In the genomic region with DNA sequence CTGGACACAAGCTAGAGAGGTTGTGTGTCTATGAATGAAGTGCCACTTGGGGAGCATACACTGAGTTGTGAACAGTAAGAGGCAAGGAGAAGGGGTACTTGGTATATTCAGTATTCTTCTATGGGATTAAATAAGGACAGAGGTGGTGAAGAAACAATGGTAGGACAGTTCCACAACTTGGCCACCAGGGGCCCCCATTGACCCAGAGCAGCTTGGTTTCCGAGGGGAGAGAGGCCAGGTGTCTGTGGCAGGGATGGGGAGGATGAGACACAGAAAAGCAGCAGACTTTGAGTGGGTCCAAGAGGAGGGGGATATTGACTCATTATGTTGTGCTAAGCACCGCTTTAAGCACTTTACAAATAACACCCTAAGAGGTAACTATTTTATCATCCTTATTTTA, we compare ENCODE assay signal across 13 cellular contexts.
A peak's percentile ranks its signal among the peaks of the same experiment; 100 is the strongest.
DNase-seq lines count a peak whose midpoint lies in the region; TF ChIP-seq lines count a peak whose summit lies in the region.
"Had no signal": no experiment of that assay in that cellular context is flagged by ENCODE, and none has a peak within 500 bp of the region (broad histone marks: within the 10 kb centered on the region; RNA-seq: fewer than 3 reads in every experiment).

No MANE protein-coding gene starts in this region.

- H3K4me1 Mint-ChIP-seq in MCF 10A (ENCODE audit: insufficient read depth, unreplicated experiment) (no peaks in the 10 kb centered on the region), chondrocyte (ENCODE audit: low read depth) (no peaks in the 10 kb centered on the region)
- H3K4me1 Mint-ChIP-seq: CD8-positive, alpha-beta memory T cell had no signal

- H3K27ac ChIP-seq in breast epithelium (no peak overlapping the region), GM23248 (no peak overlapping the region)
- H3K27ac ChIP-seq: epithelial cell of prostate had no signal

- no peaks in the 10 kb centered on the region for H3K79me2 ChIP-seq in GM23248 (ENCODE audit: insufficient read depth)

- H3K4me3 ChIP-seq in breast epithelium (no peak overlapping the region), GM23248 (no peak overlapping the region)

- H3K27ac Mint-ChIP-seq in MCF 10A (ENCODE audit: low read depth, unreplicated experiment) (no peak overlapping the region), chondrocyte (ENCODE audit: unreplicated experiment) (no peak overlapping the region)
- H3K27ac Mint-ChIP-seq: CD8-positive, alpha-beta memory T cell had no signal

- intact Hi-C loops in MCF 10A (cut with micrococcal nuclease) (no loop called here), breast epithelium (cut with DNase I; ENCODE audit: low total_unique reads) (no loop called here)

- TF ChIP-seq POLR2A in breast epithelium (IDR thresholded peaks at IDR 0.05), result no peak

- no peak overlapping the region for H3K9ac ChIP-seq in GM23248

- no peak overlapping the region for H2AFZ ChIP-seq in GM23248

- no peaks in the 10 kb centered on the region for H3K9me2 ChIP-seq in GM23248 (ENCODE audit: insufficient read depth)

- CTCF ChIA-PET in MCF 10A (lab: Yijun Ruan, JAX), result no interaction called here

- H3K27me3 Mint-ChIP-seq in MCF 10A (ENCODE audit: insufficient read depth, unreplicated experiment), result peaks cover 12% of the 10 kb centered on the region
- peaks cover 31% of the 10 kb centered on the region for H3K27me3 Mint-ChIP-seq in chondrocyte (ENCODE audit: low read depth)

- POLR2A ChIA-PET in MCF 10A (lab: Yijun Ruan, JAX), result no interaction called here

- WGBS in GM23248 (ENCODE audit: low coverage in 1 of 2, low lambda C conversion rate in 2 of 2, missing lambda C conversion rate in 2 of 2), 2 experiments, result 44 to 54% methylated on average over 2 of the region's 2 CpGs

- TF ChIP-seq CTCF in MCF 10A (IDR thresholded peaks at IDR 0.05; ENCODE audit: unreplicated experiment) (peak; percentile 36), breast epithelium (IDR thresholded peaks at IDR 0.05) (no peak), LNCAP (IDR thresholded peaks at IDR 0.05) (peak; percentile 32; the same call in 1 of the 2 replicates), chondrocyte (IDR thresholded peaks at IDR 0.05) (peak; percentile 58)

- peaks cover 0 to 4% of the 10 kb centered on the region in 2 donors for H3K27me3 ChIP-seq in breast epithelium
- no peaks in the 10 kb centered on the region; the same call in 1 of the 2 replicates for H3K27me3 ChIP-seq in GM23248 (replicated peaks; ENCODE audit: insufficient read depth)

- DNase-seq in MCF 10A (ENCODE audit: unreplicated experiment) (no peak), breast epithelium (ENCODE audit: low spot score in 2 of 2) (no peak), chondrocyte (ENCODE audit: low spot score) (no peak), GM23248 (no peak), cerebellar nuclear complex (lab: John Stamatoyannopoulos, UW) (no peak), AG08395 (ENCODE audit: low spot score) (no peak)
- DNase-seq in stimulated activated CD8-positive, alpha-beta memory T cell treated with anti-CD3 and anti-CD28 coated beads, Interleukin-4, amount 100 ng/mL, for 48 hours, result peak; percentile 44
- DNase-seq: CD8-positive, alpha-beta memory T cell; kidney; NCI-H146; stimulated activated CD4-positive, alpha-beta T cell treated with anti-CD3 and anti-CD28 coated beads, Interleukin-4, amount 100 ng/mL, for 4 hours had no signal

- H3F3A ChIP-seq in GM23248 (ENCODE audit: insufficient read depth), result no peaks in the 10 kb centered on the region

- no peaks in the 10 kb centered on the region for H4K20me1 ChIP-seq in GM23248 (ENCODE audit: insufficient read depth)

- H3K9me3 ChIP-seq in breast epithelium, result peaks cover 0 to 11% of the 10 kb centered on the region in 2 donors
- H3K9me3 ChIP-seq in GM23248 (ENCODE audit: low read depth), result no peaks in the 10 kb centered on the region

- no peaks in the 10 kb centered on the region for H3K36me3 ChIP-seq in breast epithelium
- H3K36me3 ChIP-seq in GM23248 (ENCODE audit: low read depth), result no peaks in the 10 kb centered on the region

- no peaks in the 10 kb centered on the region for H3K36me3 Mint-ChIP-seq in MCF 10A (ENCODE audit: insufficient read depth, unreplicated experiment)
- H3K36me3 Mint-ChIP-seq in chondrocyte (ENCODE audit: low read depth), result peaks cover 4% of the 10 kb centered on the region

- H3K4me2 ChIP-seq in GM23248 (ENCODE audit: unreplicated experiment), result no peak overlapping the region

- H3K4me1 ChIP-seq in breast epithelium (no peaks in the 10 kb centered on the region), GM23248 (ENCODE audit: insufficient read depth) (no peaks in the 10 kb centered on the region)

- H3K9me3 Mint-ChIP-seq in MCF 10A (ENCODE audit: unreplicated experiment) (no peaks in the 10 kb centered on the region), chondrocyte (ENCODE audit: low read depth) (peaks cover 10% of the 10 kb centered on the region)

- BruUV-seq in MCF 10A (replicated peaks; lab: Mats Ljungman, UMichigan), result no TSS peak

- in situ Hi-C loops in GM23248 (cut with MboI), result no loop called here

- H3K4me3 Mint-ChIP-seq in MCF 10A (ENCODE audit: unreplicated experiment), result no peak overlapping the region
- no peak overlapping the region for H3K4me3 Mint-ChIP-seq in chondrocyte (ENCODE audit: unreplicated experiment)
- H3K4me3 Mint-ChIP-seq: CD8-positive, alpha-beta memory T cell had no signal

Comparison
In these comparisons a context has a peak if more than half of its experiments do, and no peak if none do; other contexts are left out.
1. CTCF ChIP-seq: peak in MCF 10A (single experiment), LNCAP (single experiment) and chondrocyte (single experiment); none in breast epithelium (0 of 3).